In the genomic region with DNA sequence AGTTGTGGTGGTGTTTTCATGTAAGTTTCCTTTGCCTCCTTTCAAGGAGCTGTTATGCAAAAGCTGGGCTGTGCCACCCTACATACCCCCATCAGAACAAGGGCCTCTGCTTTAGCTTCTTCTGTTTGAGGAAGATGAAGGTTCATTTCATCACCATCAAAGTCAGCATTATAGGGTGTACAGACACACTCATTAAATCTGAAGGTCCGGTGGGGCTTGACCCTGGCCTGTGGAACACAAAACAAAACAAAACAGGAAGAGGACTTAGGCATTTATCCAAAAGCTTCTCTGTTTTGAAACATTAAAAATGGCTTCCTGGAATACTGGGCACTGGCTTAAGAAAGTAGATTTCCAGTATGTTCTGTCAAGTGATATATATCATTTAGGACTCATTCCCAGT, we compare ENCODE assay signal across 28 cellular contexts.
"Had no signal": no experiment of that assay in that cellular context is flagged by ENCODE, and none has a peak within 500 bp of the region (broad histone marks: within the 10 kb centered on the region; RNA-seq: fewer than 3 reads in every experiment).

No MANE protein-coding gene starts in this region.

- H3K4me1 ChIP-seq: left lung, neural progenitor cell, sigmoid colon, tibial nerve, uterus had no signal

- H3K27ac ChIP-seq: left lung, neural progenitor cell, neutrophil, ovary, sigmoid colon, tibial nerve, uterus had no signal

- H3K4me3 ChIP-seq: left lung, lung, neural progenitor cell, ovary, sigmoid colon, spleen, tibial nerve, uterus had no signal

- H3K27me3 ChIP-seq: left lung, neural progenitor cell, neutrophil, ovary, sigmoid colon, spleen, tibial nerve, uterus had no signal

- H3K9me3 ChIP-seq: left lung, neutrophil, ovary, sigmoid colon, spleen, tibial nerve, uterus had no signal

- ATAC-seq: left cardiac atrium; left lung; natural killer cell; right cardiac atrium; stimulated activated memory B cell treated with anti-CD40 and anti-IgM and Interleukin-4, amounts not matched to agents 10 μg/mL and 1 μg/mL and 100 μg/mL, for 72 hours; stimulated activated naive CD8-positive, alpha-beta T cell treated with anti-CD3 and anti-CD28 coated beads, Interleukin-15, amount 100 ng/mL, for 72 hours had no signal

- H3K36me3 ChIP-seq: ovary, uterus had no signal

- DNase-seq: hippocampal formation; kidney glomerular epithelial cell; left cardiac atrium; left lung; mesendoderm; naive B cell; natural killer cell; nephron progenitor cell; occipital lobe; ovary; retina; right cardiac atrium; sigmoid colon; small intestine; spleen; stimulated activated CD4-positive, alpha-beta T cell treated with anti-CD3 and anti-CD28 coated beads, Interleukin-1b, Interleukin-23, amount 100 ng/mL, for 48 hours; stimulated activated CD4-positive, alpha-beta T cell treated with anti-CD3 and anti-CD28 coated beads, Interleukin-2, amount 100 ng/mL, for 48 hours; stimulated activated CD4-positive, alpha-beta T cell treated with anti-CD3 and anti-CD28 coated beads, Interleukin-4, amount 100 ng/mL, for 4 hours; stimulated activated CD8-positive, alpha-beta memory T cell treated with anti-CD3 and anti-CD28 coated beads, Interleukin-4, amount 100 ng/mL, for 48 hours; stimulated activated naive CD4-positive, alpha-beta T cell treated with Interleukin-2 at 50 U/mL for 16 hours; stimulated activated naive CD8-positive, alpha-beta T cell treated with anti-CD3 and anti-CD28 coated beads, Interleukin-15, amount 100 ng/mL, for 72 hours; substantia nigra; uterus had no signal
